Comparison of ENCODE assay signal across 28 cellular contexts in the genomic region with DNA sequence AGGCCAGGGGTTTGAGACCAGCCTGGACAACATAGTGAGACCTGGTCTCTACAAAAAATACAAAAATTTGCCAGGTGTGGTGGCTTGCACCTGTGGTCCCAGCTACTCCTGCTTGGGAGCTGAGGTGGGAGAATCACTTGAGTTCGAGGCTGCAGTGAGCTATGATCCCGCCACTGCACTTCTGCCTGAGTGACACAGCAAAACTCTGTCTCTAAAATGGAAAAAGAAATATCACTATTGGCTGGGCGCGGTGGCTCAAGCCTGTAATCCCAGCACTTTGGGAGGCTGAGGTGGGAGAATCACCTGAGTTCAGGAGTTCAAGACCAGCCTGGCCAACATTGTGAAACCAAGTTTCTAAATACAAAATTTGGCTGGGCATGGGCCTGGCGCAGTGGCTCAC. TPM values are rescaled to one million over a fixed set of nuclear protein-coding genes. Genes with fewer than 3 reads are reported as not detected.
"Had no signal": no experiment of that assay in that cellular context is flagged by ENCODE, and none has a peak within 500 bp of the region (broad histone marks: within the 10 kb centered on the region; RNA-seq: fewer than 3 reads in every experiment).

No MANE protein-coding gene starts in this region.

- H3K4me3 ChIP-seq: stomach, suprapubic skin, testis, thoracic aorta, thyroid gland, tibial artery, tibial nerve, transverse colon, upper lobe of left lung, uterus, vagina had no signal

- ATAC-seq: stimulated activated effector memory CD8-positive, alpha-beta T cell treated with anti-CD3 and anti-CD28 coated beads, Interleukin-12 subunit alpha, Interleukin-12 subunit beta, amount 100 ng/mL, for 72 hours; stimulated activated memory B cell treated with anti-CD40 and anti-IgM and Interleukin-4, amounts not matched to agents 10 μg/mL and 1 μg/mL and 100 μg/mL, for 72 hours; stimulated activated naive B cell treated with anti-CD40 and anti-IgM and Interleukin-4, amounts not matched to agents 10 μg/mL and 1 μg/mL and 100 μg/mL, for 72 hours; stimulated activated naive CD8-positive, alpha-beta T cell treated with anti-CD3 and anti-CD28 coated beads, Interleukin-15, amount 100 ng/mL, for 72 hours; stimulated activated naive CD8-positive, alpha-beta T cell treated with anti-CD3 and anti-CD28 coated beads, Interleukin-15, Interleukin-2, amounts not matched to agents 100 U/mL and 50 U/mL, for 24 hours had no signal

- H3K27ac ChIP-seq: stomach, suprapubic skin, testis, thoracic aorta, thyroid gland, tibial artery, tibial nerve, transverse colon, upper lobe of left lung, uterus, vagina had no signal

- DNase-seq: stimulated activated CD4-positive, alpha-beta T cell treated with anti-CD3 and anti-CD28 coated beads, Interleukin-2, amount 100 ng/mL, for 48 hours; stimulated activated CD4-positive, alpha-beta T cell treated with anti-CD3 and anti-CD28 coated beads, Interleukin-4, amount 100 ng/mL, for 1 hour; stimulated activated CD4-positive, alpha-beta T cell treated with anti-CD3 and anti-CD28 coated beads, Interleukin-4, amount 100 ng/mL, for 24 hours; stimulated activated CD4-positive, alpha-beta T cell treated with anti-CD3 and anti-CD28 coated beads, Interleukin-4, amount 100 ng/mL, for 4 hours; stimulated activated CD8-positive, alpha-beta memory T cell treated with anti-CD3 and anti-CD28 coated beads, Interleukin-4, amount 100 ng/mL, for 48 hours; stimulated activated naive B cell treated with anti-CD40 and anti-IgM and Interleukin-4, amounts not matched to agents 10 μg/mL and 1 μg/mL and 100 μg/mL, for 72 hours; stimulated activated naive CD4-positive, alpha-beta T cell; stimulated activated naive CD4-positive, alpha-beta T cell treated with Interleukin-2 at 50 U/mL for 16 hours; stimulated activated naive CD8-positive, alpha-beta T cell treated with anti-CD3 and anti-CD28 coated beads, Interleukin-15, amount 100 ng/mL, for 72 hours; stimulated activated naive CD8-positive, alpha-beta T cell treated with anti-CD3 and anti-CD28 coated beads, Interleukin-15, Interleukin-2, amounts not matched to agents 100 U/mL and 50 U/mL, for 24 hours; stomach; substantia nigra; testis; thyroid gland; transverse colon; trophoblast cell; upper lobe of left lung; uterus had no signal

- H3K9me3 ChIP-seq: stomach, suprapubic skin, testis, thoracic aorta, thyroid gland, tibial artery, tibial nerve, transverse colon, upper lobe of left lung, uterus, vagina had no signal

- H3K36me3 ChIP-seq: stomach, suprapubic skin, thoracic aorta, thyroid gland, tibial artery, tibial nerve, transverse colon, upper lobe of left lung, uterus, vagina had no signal

- H3K27me3 ChIP-seq: stomach, suprapubic skin, testis, thyroid gland, tibial nerve, transverse colon, upper lobe of left lung, uterus, vagina had no signal

- H3K4me1 ChIP-seq: suprapubic skin, thyroid gland, tibial artery, upper lobe of left lung, uterus, vagina had no signal

RNA-seq across cellular contexts. Expression of a gene that starts 44.9 kb away (rescaled TPM):
- total RNA-seq: thoracic aorta had no signal

RNA-seq across cellular contexts. Expression of a gene that starts 59.6 kb away (rescaled TPM):
- total RNA-seq: stomach, subcutaneous adipose tissue, suprapubic skin, temporal lobe, thoracic aorta, thyroid gland, tibial nerve, transverse colon, uterus, vagina had no signal
- polyA plus RNA-seq: urinary bladder had no signal
